In genomic region chrX:134171661-134172587, GRCh38 we compare ENCODE assay signal across 8 cellular contexts.
A peak's percentile ranks its signal among the peaks of the same experiment; 100 is the strongest.
DNase-seq lines count a peak whose midpoint lies in the region; ATAC-seq and TF ChIP-seq lines count a peak whose summit lies in the region.

No MANE protein-coding gene starts in this region.

- no peak overlapping the region for H2BK120ac ChIP-seq in neuronal stem cell (ENCODE audit: low read depth, low read length)

- H3K23ac ChIP-seq in neuronal stem cell (ENCODE audit: low read depth, low read length, poor library complexity): no peak overlapping the region

- no CpG with 5 or more reads among the region's 74 CpGs for WGBS in neuronal stem cell (ENCODE audit: extremely low coverage in 2 of 2, insufficient read length in 2 of 2, insufficient replicate concordance in 1 of 2), 2 donors

- H3K79me1 ChIP-seq in neuronal stem cell (ENCODE audit: low read depth, low read length): no peaks in the 10 kb centered on the region

- H3K36me3 ChIP-seq in neuronal stem cell (replicated peaks in 1 of 2; ENCODE audit: control insufficient read depth in 2 of 2, insufficient read depth in 2 of 2, low read length in 2 of 2) (peaks cover 4 to 43% of the 10 kb centered on the region in 2 donors), vagina (no peaks in the 10 kb centered on the region)

- intact Hi-C loops in vagina (cut with DNase I): no loop called here

- H2AFZ ChIP-seq in neuronal stem cell (ENCODE audit: low read length): no peak overlapping the region

- no peaks in the 10 kb centered on the region for H3K4me1 ChIP-seq in foreskin keratinocyte
- peaks cover 0 to 12% of the 10 kb centered on the region in 2 donors for H3K4me1 ChIP-seq in neuronal stem cell (ENCODE audit: control insufficient read depth in 2 of 2, insufficient read depth in 1 of 2, low read depth in 1 of 2, low read length in 2 of 2)
- no peaks in the 10 kb centered on the region for H3K4me1 ChIP-seq in vagina

- no peak overlapping the region for H3K4ac ChIP-seq in neuronal stem cell (ENCODE audit: low read length)

- peak overlapping the region; percentile 93 for H2BK5ac ChIP-seq in neuronal stem cell (ENCODE audit: low read length)

- H3K4me3 ChIP-seq in neuronal stem cell (ENCODE audit: low read length in 2 of 2) (peak overlapping the region; percentile 92 to 99), vagina (peak overlapping the region; percentile 43 to 47)

- H3K27me3 ChIP-seq in foreskin keratinocyte: peaks cover 55% of the 10 kb centered on the region
- H3K27me3 ChIP-seq in neuronal stem cell (ENCODE audit: control insufficient read depth in 3 of 3, insufficient read depth in 3 of 3, low read depth in 1 of 3, low read length in 3 of 3): no peaks in the 10 kb centered on the region
- H3K27me3 ChIP-seq in vagina: no peaks in the 10 kb centered on the region

- H4K8ac ChIP-seq in neuronal stem cell (ENCODE audit: low read depth, low read length): no peak overlapping the region

- DNase-seq in HuH-7 (ENCODE audit: low spot score) (peak; percentile 15), activated T-cell treated with anti-CD3 and anti-CD28 coated beads for 48 hours (ENCODE audit: low read depth) (peak; percentile 33), foreskin keratinocyte (no peak), neuronal stem cell (ENCODE audit: low spot score) (no peak), vagina (ENCODE audit: extremely low spot score in 2 of 2) (no peak), NCI-H1105 treated with DMSO at 0.1 percent for 48 hours (lab: John Stamatoyannopoulos, UW) (no peak), SKM-1 (lab: John Stamatoyannopoulos, UW; ENCODE audit: unreplicated experiment) (no peak)

- H3K18ac ChIP-seq in neuronal stem cell (ENCODE audit: low read length): peak overlapping the region; percentile 89

- H3K4me2 ChIP-seq in neuronal stem cell (ENCODE audit: insufficient read depth, low read length, poor library complexity, severe bottlenecking): peak overlapping the region; percentile 45

- H3K27ac ChIP-seq in foreskin keratinocyte (no peak overlapping the region), neuronal stem cell (replicated peaks; ENCODE audit: low read length) (peak overlapping the region; percentile 96), vagina (no peak overlapping the region)

- no peaks in the 10 kb centered on the region for H3K9me3 ChIP-seq in neuronal stem cell (replicated peaks in 1 of 2; ENCODE audit: control insufficient read depth in 2 of 2, insufficient read depth in 1 of 2, low read depth in 1 of 2, low read length in 2 of 2)
- no peaks in the 10 kb centered on the region for H3K9me3 ChIP-seq in vagina

- H2BK15ac ChIP-seq in neuronal stem cell (ENCODE audit: low read length): no peak overlapping the region

- H2BK12ac ChIP-seq in neuronal stem cell (ENCODE audit: low read length): no peak overlapping the region

- TF ChIP-seq POLR2A in GM19099 (IDR thresholded peaks at IDR 0.05; ENCODE audit: extremely low read depth, insufficient read length, low read depth) (peak; percentile 13), vagina (IDR thresholded peaks at IDR 0.05) (no peak)

- H3K9ac ChIP-seq in neuronal stem cell (ENCODE audit: low read depth, low read length, poor library complexity): peak overlapping the region; percentile 81

- peak; percentile 28 for ATAC-seq in foreskin keratinocyte

- H2AK5ac ChIP-seq in neuronal stem cell (ENCODE audit: low read depth, low read length): no peak overlapping the region

- TF ChIP-seq CTCF in foreskin keratinocyte (conservative IDR thresholded peaks at IDR 0.05) (no peak), vagina (IDR thresholded peaks at IDR 0.05) (no peak)

- H3K14ac ChIP-seq in neuronal stem cell (ENCODE audit: low read length): no peak overlapping the region

- no peak overlapping the region for H4K91ac ChIP-seq in neuronal stem cell (ENCODE audit: low read depth, low read length, poor library complexity)

Comparison
In these comparisons a context has a peak if more than half of its experiments do, and no peak if none do; other contexts are left out.
1. DNase-seq: peak in HuH-7 (single experiment) and activated T-cell treated with anti-CD3 and anti-CD28 coated beads for 48 hours (single experiment); none in foreskin keratinocyte (0 of 2), neuronal stem cell (single experiment), vagina (0 of 2), NCI-H1105 treated with DMSO at 0.1 percent for 48 hours (single experiment) and SKM-1 (single experiment).